24 cellular contexts compared by ENCODE assay signal in genomic region chr19:35439921-35440320, GRCh38. TPM values are rescaled to one million over a fixed set of nuclear protein-coding genes. Genes with fewer than 3 reads are reported as not detected.
DNase-seq lines count a peak whose midpoint lies in the region; ATAC-seq and TF ChIP-seq lines count a peak whose summit lies in the region.
"Had no signal": no experiment of that assay in that cellular context is flagged by ENCODE, and none has a peak within 500 bp of the region (broad histone marks: within the 10 kb centered on the region; RNA-seq: fewer than 3 reads in every experiment).

No MANE protein-coding gene starts in this region.

- H4K20me1 ChIP-seq in BLaER1 treated with 17β-estradiol and CSF1 and Interleukin-3, amounts not matched to agents 10 nM and 100 nM, result no peaks in the 10 kb centered on the region

- peaks cover 15% of the 10 kb centered on the region for H3K4me1 Mint-ChIP-seq in activated T-cell treated with anti-CD3 and anti-CD28 coated beads, Interleukin-2, amount 50 U/mL, for 4 hours (ENCODE audit: low read depth)
- H3K4me1 Mint-ChIP-seq: GM23338 had no signal

- peaks cover 0 to 13% (median 0%) of the 10 kb centered on the region in 11 experiments; a peak in 5 of 22 replicates for H3K9me3 ChIP-seq in BLaER1 treated with 17β-estradiol and CSF1 and Interleukin-3, amounts not matched to agents 10 nM and 100 nM (replicated peaks in 1 of 11)
- H3K9me3 ChIP-seq in neutrophil, result no peaks in the 10 kb centered on the region
- H3K9me3 ChIP-seq: A549, BE2C had no signal

- H3K4me1 ChIP-seq in BLaER1 treated with 17β-estradiol and CSF1 and Interleukin-3, amounts not matched to agents 10 nM and 100 nM, result peaks cover 51 to 100% (median 87%) of the 10 kb centered on the region in 10 experiments
- peaks cover 96 to 97% of the 10 kb centered on the region in 2 experiments for H3K4me1 ChIP-seq in neutrophil (ENCODE audit: control insufficient read depth in 1 of 2, insufficient read depth in 1 of 2, low read depth in 1 of 2, low read length in 1 of 2)

- H3K4me2 ChIP-seq in BLaER1 treated with 17β-estradiol and CSF1 and Interleukin-3, amounts not matched to agents 10 nM and 100 nM, result peak overlapping the region in 5 of 11 experiments; percentile 79 to 99 (median 95); a peak in 9 of 22 replicates
- H3K4me2 ChIP-seq: A549, GM23338 had no signal

- H3K27me3 ChIP-seq in BLaER1 treated with 17β-estradiol and CSF1 and Interleukin-3, amounts not matched to agents 10 nM and 100 nM, result no peaks in the 10 kb centered on the region
- H3K27me3 ChIP-seq in neutrophil, result no peaks in the 10 kb centered on the region
- H3K27me3 ChIP-seq: BE2C had no signal

- no peaks in the 10 kb centered on the region for H3K36me3 Mint-ChIP-seq in activated T-cell treated with anti-CD3 and anti-CD28 coated beads, Interleukin-2, amount 50 U/mL, for 4 hours (ENCODE audit: insufficient read depth)
- H3K36me3 Mint-ChIP-seq: CD4-positive, alpha-beta memory T cell had no signal

- DNase-seq in activated gamma-delta T cell treated with Interleukin-2 at 50 U/mL for 16 hours, result no peak
- no peak for DNase-seq in activated T-cell treated with anti-CD3 and anti-CD28 coated beads, Interleukin-2, amount 50 U/mL, for 4 hours
- DNase-seq: 8988T; ACHN; AML-193; BE2C; C1 segment of cervical spinal cord; Calu3; CD4-positive, alpha-beta memory T cell; COR-L47; DMS53; DMS79 treated with DMSO at 0.1 percent for 48 hours; GF-D8; H9 had no signal

- H3K9ac ChIP-seq in BLaER1 treated with 17β-estradiol and CSF1 and Interleukin-3, amounts not matched to agents 10 nM and 100 nM, result peak overlapping the region in 1 of 11 experiments; percentile 10; a peak in 1 of 22 replicates

- ATAC-seq in HG03175 (IDR thresholded peaks at IDR 0.05; ENCODE audit: unreplicated experiment), result no peak
- ATAC-seq in activated T-cell treated with anti-CD3 and anti-CD28 coated beads, Interleukin-2, amount 50 U/mL, for 4 hours, result no peak
- ATAC-seq: A549, GM23338, HCT116 had no signal

- no peak overlapping the region for H3K4me3 Mint-ChIP-seq in activated T-cell treated with anti-CD3 and anti-CD28 coated beads, Interleukin-2, amount 50 U/mL, for 4 hours
- H3K4me3 Mint-ChIP-seq: CD4-positive, alpha-beta memory T cell; GM23338; H9 had no signal

- peak overlapping the region in 6 of 11 experiments; percentile 2 to 99 (median 88); a peak in 8 of 22 replicates for H3K27ac ChIP-seq in BLaER1 treated with 17β-estradiol and CSF1 and Interleukin-3, amounts not matched to agents 10 nM and 100 nM
- H3K27ac ChIP-seq in VCaP, result peak overlapping the region; percentile 58; the same call in 1 of the 2 replicates
- peak overlapping the region; percentile 11 for H3K27ac ChIP-seq in neutrophil
- H3K27ac ChIP-seq: A549 had no signal

- H3K36me3 ChIP-seq in BLaER1 treated with 17β-estradiol and CSF1 and Interleukin-3, amounts not matched to agents 10 nM and 100 nM, result no peaks in the 10 kb centered on the region
- no peaks in the 10 kb centered on the region for H3K36me3 ChIP-seq in neutrophil
- H3K36me3 ChIP-seq: BE2C had no signal

- no peaks in the 10 kb centered on the region for H3K9me3 Mint-ChIP-seq in activated T-cell treated with anti-CD3 and anti-CD28 coated beads, Interleukin-2, amount 50 U/mL, for 4 hours
- H3K9me3 Mint-ChIP-seq: CD4-positive, alpha-beta memory T cell; GM23338; H9 had no signal

- H3K27me3 Mint-ChIP-seq in activated T-cell treated with anti-CD3 and anti-CD28 coated beads, Interleukin-2, amount 50 U/mL, for 4 hours (ENCODE audit: low read depth), result peaks cover 7% of the 10 kb centered on the region

- H3K4me3 ChIP-seq in BLaER1 treated with 17β-estradiol and CSF1 and Interleukin-3, amounts not matched to agents 10 nM and 100 nM, result no peak overlapping the region
- no peak overlapping the region for H3K4me3 ChIP-seq in neutrophil (ENCODE audit: low read depth in 1 of 2, low read length in 1 of 2)
- H3K4me3 ChIP-seq: A549, GM23338 had no signal

- TF ChIP-seq CTCF in VCaP (conservative IDR thresholded peaks at IDR 0.05), result no peak
- no peak for TF ChIP-seq CTCF in neutrophil (IDR thresholded peaks at IDR 0.05)

RNA-seq across cellular contexts. Expression of gene FFAR2, which starts 8.1 kb away (rescaled TPM):
- not detected for total RNA-seq in activated T-cell treated with anti-CD3 and anti-CD28 coated beads, Interleukin-2, amount 50 U/mL, for 4 hours
- total RNA-seq: Calu3, Daoy, G401, GM23338, H4, H9 had no signal

RNA-seq across cellular contexts. Expression of gene KRTDAP, which starts 50.3 kb away (rescaled TPM):
- total RNA-seq in activated T-cell treated with anti-CD3 and anti-CD28 coated beads, Interleukin-2, amount 50 U/mL, for 4 hours, result not detected
- total RNA-seq: Calu3; CD4-positive, alpha-beta memory T cell; Daoy; G401; GM23338; H4 had no signal

Comparison
In these comparisons a context has a peak if more than half of its experiments do, and no peak if none do; other contexts are left out.
1. H3K27ac ChIP-seq: peak in every context shown above with its lines; median percentile 88 in BLaER1 treated with 17β-estradiol and CSF1 and Interleukin-3, amounts not matched to agents 10 nM and 100 nM; 58 in VCaP; 11 in neutrophil.